Comparison of ENCODE assay signal across 8 cellular contexts in the genomic region with DNA sequence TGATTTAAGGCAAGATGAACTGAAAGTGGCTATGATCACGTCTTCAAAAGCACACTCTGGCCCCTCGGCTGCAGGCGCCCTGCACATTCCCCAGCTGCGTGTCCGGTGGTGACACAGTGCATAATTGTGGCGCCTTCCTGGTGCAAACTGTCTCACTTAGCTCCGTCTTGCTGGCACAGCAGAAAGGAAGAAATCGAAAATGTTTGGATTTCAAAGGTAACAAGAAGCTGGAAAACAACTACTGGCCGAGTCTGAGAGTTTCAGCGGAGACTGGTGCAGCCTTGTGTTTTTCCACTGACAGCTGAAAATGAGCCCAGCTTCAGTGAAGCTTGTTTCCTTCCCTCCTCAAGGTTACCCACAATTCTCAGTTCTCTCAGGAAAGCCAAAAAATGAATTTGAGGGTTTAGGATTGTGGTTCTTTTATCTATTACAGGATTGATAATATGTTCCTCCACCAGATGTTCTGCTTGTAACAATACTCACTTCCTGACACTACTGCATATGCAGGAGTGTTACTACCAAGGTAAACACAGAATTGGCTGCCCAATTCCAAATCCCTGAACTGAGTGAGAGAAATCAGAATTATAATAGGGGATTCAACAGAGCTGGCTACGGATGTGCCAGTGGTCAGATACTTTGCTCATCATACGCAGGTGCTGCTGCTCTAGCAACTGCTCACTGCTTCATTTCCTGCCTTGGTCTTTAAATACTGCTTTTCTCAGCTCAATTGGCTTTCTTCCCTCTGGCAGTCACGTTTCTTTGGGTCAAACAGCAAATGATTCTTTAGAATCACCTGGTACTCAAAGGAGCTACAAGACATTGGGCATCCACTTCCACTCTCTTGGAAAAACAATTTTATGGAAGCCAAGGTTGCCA.
A peak's percentile ranks its signal among the peaks of the same experiment; 100 is the strongest.
DNase-seq lines count a peak whose midpoint lies in the region; ATAC-seq and TF ChIP-seq lines count a peak whose summit lies in the region.

No MANE protein-coding gene starts in this region.

- H3K27ac ChIP-seq in OCI-LY3 (ENCODE audit: low read length), result peak overlapping the region; percentile 20; the same call in 1 of the 2 replicates

- no peaks in the 10 kb centered on the region for H3K27me3 ChIP-seq in OCI-LY3 (ENCODE audit: low read depth, low read length)

- peak overlapping the region; percentile 87 for H3K4me2 ChIP-seq in OCI-LY3 (ENCODE audit: low read length)

- no peak for TF ChIP-seq POLR2A in erythroblast (IDR thresholded peaks at IDR 0.05; ENCODE audit: low read length)

- no peaks in the 10 kb centered on the region for H3K36me3 ChIP-seq in OCI-LY3 (replicated peaks; ENCODE audit: low read depth, low read length)

- no peaks in the 10 kb centered on the region for H3K79me2 ChIP-seq in OCI-LY3 (ENCODE audit: low read length)

- peak overlapping the region; percentile 9; the same call in 1 of the 2 replicates for H3K9ac ChIP-seq in OCI-LY3 (ENCODE audit: low read length)

- H3K9me3 ChIP-seq in OCI-LY3 (ENCODE audit: insufficient read depth, low read length), result no peaks in the 10 kb centered on the region

- H2AFZ ChIP-seq in OCI-LY3 (ENCODE audit: low read depth, low read length), result peak overlapping the region; percentile 78

- DNase-seq in kidney tubule cell (ENCODE audit: low spot score) (peak; percentile 73), erythroblast (lab: John Stamatoyannopoulos, UW) (no peak), GM13977 (ENCODE audit: low spot score) (no peak)
- no peak for DNase-seq in activated CD4-positive, CD25-positive, alpha-beta regulatory T cell treated with anti-CD3 and anti-CD28 coated beads, Interleukin-2, amount 50 U/mL, for 72 hours
- DNase-seq in stimulated activated naive CD4-positive, alpha-beta T cell (lab: John Stamatoyannopoulos, UW), result no peak

- in situ Hi-C loops in GM13977 (cut with MboI; ENCODE audit: low pct_unique_long_range_greater_than_20kb, low sequenced_read_pairs, unreplicated experiment), result no loop called here

- H3K4me3 ChIP-seq in GM12875 (ENCODE audit: low read depth, low read length) (peak overlapping the region; percentile 39), OCI-LY3 (ENCODE audit: low read length) (peak overlapping the region; percentile 72)

- peaks cover 21% of the 10 kb centered on the region for H3K4me1 ChIP-seq in OCI-LY3 (ENCODE audit: low read length)

- ATAC-seq in HG02623 (IDR thresholded peaks at IDR 0.05; ENCODE audit: unreplicated experiment), result peak; percentile 66

- no peaks in the 10 kb centered on the region for H4K20me1 ChIP-seq in OCI-LY3 (ENCODE audit: insufficient read depth, low read length)

- TF ChIP-seq CTCF in GM12875 (IDR thresholded peaks at IDR 0.05; ENCODE audit: borderline replicate concordance, insufficient read depth, low read depth, low read length), result no peak
- TF ChIP-seq CTCF in OCI-LY3 (IDR thresholded peaks at IDR 0.05; ENCODE audit: low read depth, low read length), result no peak
- TF ChIP-seq CTCF in GM13977 (IDR thresholded peaks at IDR 0.05; ENCODE audit: extremely low read depth, insufficient read depth, missing control alignments), result no peak
